ENCODE assay signal across 15 cellular contexts in genomic region chr1:203548917-203549708, GRCh38. TPM values are rescaled to one million over a fixed set of nuclear protein-coding genes. Genes with fewer than 3 reads are reported as not detected.
DNase-seq lines count a peak whose midpoint lies in the region; ATAC-seq and TF ChIP-seq lines count a peak whose summit lies in the region.
"Had no signal": no experiment of that assay in that cellular context is flagged by ENCODE, and none has a peak within 500 bp of the region (broad histone marks: within the 10 kb centered on the region; RNA-seq: fewer than 3 reads in every experiment).

No MANE protein-coding gene starts in this region.

- H3K56ac ChIP-seq in IMR-90 (ENCODE audit: extremely low read depth, insufficient read depth, low read length), result no peak overlapping the region

- no peak for TF ChIP-seq POLR2A in IMR-90 (IDR thresholded peaks at IDR 0.05; ENCODE audit: low read depth, low read length)

- H3K4me2 ChIP-seq in IMR-90 (ENCODE audit: low read depth, low read length), result no peak overlapping the region

- H3K4me3 ChIP-seq in IMR-90 (ENCODE audit: insufficient read depth, low read depth, low read length) (no peak overlapping the region), fibroblast of mammary gland (ENCODE audit: control insufficient read depth, low read depth, low read length) (no peak overlapping the region), skeletal muscle cell (ENCODE audit: low read depth, low read length) (no peak overlapping the region)
- H3K4me3 ChIP-seq: stomach had no signal

- H3K4me1 ChIP-seq in IMR-90 (ENCODE audit: control insufficient read depth, insufficient read depth, low read length), result peaks cover 3% of the 10 kb centered on the region

- H3K9me3 ChIP-seq in IMR-90 (ENCODE audit: control insufficient read depth, insufficient read depth, low read length), result no peaks in the 10 kb centered on the region
- H3K9me3 ChIP-seq: stomach had no signal

- peak overlapping the region; percentile 62 for H3K4ac ChIP-seq in IMR-90 (ENCODE audit: low read depth, low read length)

- intact Hi-C loops in IMR-90 (cut with micrococcal nuclease), result no loop called here

- ATAC-seq in IMR-90 (ENCODE audit: low read depth), result no peak
- no peak for ATAC-seq in HG03175 (IDR thresholded peaks at IDR 0.05; ENCODE audit: unreplicated experiment)

- DNase-seq in IMR-90 (no peak), NCI-H510A (lab: John Stamatoyannopoulos, UW) (peak; percentile 68), fibroblast of mammary gland (ENCODE audit: low read depth) (peak; percentile 50), skeletal muscle cell (ENCODE audit: low read depth) (peak; percentile 51), GM13976 (ENCODE audit: low spot score) (no peak), NCI-H774 (lab: John Stamatoyannopoulos, UW) (no peak)
- DNase-seq: activated CD4-positive, alpha-beta T cell treated with anti-CD3 and anti-CD28 coated beads, Interleukin-2, amount 50 U/mL, for 1 hour; CD4-positive, CD25-positive, alpha-beta regulatory T cell; effector memory CD4-positive, alpha-beta T cell; MM.1S; stomach had no signal

- H3K23ac ChIP-seq in IMR-90 (ENCODE audit: low read depth, low read length), result peak overlapping the region; percentile 56; the same call in 1 of the 2 replicates

- no peak overlapping the region for H3K18ac ChIP-seq in IMR-90 (ENCODE audit: low read depth, low read length)

- peaks cover 0 to 2% of the 10 kb centered on the region in 2 experiments; a peak in 2 of 4 replicates for H3K79me1 ChIP-seq in IMR-90 (ENCODE audit: low read depth in 1 of 2, low read length in 2 of 2)

- CTCF ChIA-PET in IMR-90 (lab: Yijun Ruan, JAX), result interaction anchor here (0.6 kb wide), 3 partner anchors 177 to 209 kb away, joined by 3 to 7 read pairs (median 5); no protein-coding TSS in a partner anchor

- no TSS peak for BruUV-seq in IMR-90 (replicated peaks; lab: Mats Ljungman, UMichigan)

- no CpG with 5 or more reads among the region's 4 CpGs for WGBS in IMR-90 (ENCODE audit: extremely low coverage in 2 of 2, insufficient read length in 1 of 2), 2 experiments

- H3K27me3 ChIP-seq in IMR-90 (ENCODE audit: control insufficient read depth, insufficient read depth, low read length), result no peaks in the 10 kb centered on the region
- H3K27me3 ChIP-seq: stomach had no signal

- H3K9me1 ChIP-seq in IMR-90 (ENCODE audit: insufficient read depth, low read length), result peaks cover 10% of the 10 kb centered on the region

- no peak overlapping the region for H4K91ac ChIP-seq in IMR-90 (ENCODE audit: insufficient read depth, low read depth, low read length)

- H4K8ac ChIP-seq in IMR-90 (ENCODE audit: low read depth in 2 of 2, low read length in 2 of 2), result peak overlapping the region in 1 of 2 experiments; percentile 8; a peak in 1 of 4 replicates

- H2BK20ac ChIP-seq in IMR-90 (ENCODE audit: low read depth, low read length), result peak overlapping the region; percentile 37

- H2AK9ac ChIP-seq in IMR-90 (replicated peaks; ENCODE audit: low read depth, low read length, poor library complexity), result peak overlapping the region; percentile 25

- no peak for TF ChIP-seq RAD21 in IMR-90 (IDR thresholded peaks at IDR 0.05; ENCODE audit: low read length)

- TF ChIP-seq CTCF in IMR-90 (conservative IDR thresholded peaks at IDR 0.05; ENCODE audit: low read depth, low read length), result no peak
- no peak for TF ChIP-seq CTCF in fibroblast of mammary gland (conservative IDR thresholded peaks at IDR 0.05; ENCODE audit: control insufficient read depth, insufficient read depth, low read depth, low read length)
- TF ChIP-seq CTCF in GM13976 (IDR thresholded peaks at IDR 0.05; ENCODE audit: borderline replicate concordance, control extremely low read depth, extremely low read depth, insufficient read depth, missing control alignments), result no peak

- H4K20me1 ChIP-seq in IMR-90 (ENCODE audit: insufficient read depth, low read length), result no peaks in the 10 kb centered on the region

- 0 out of 2 replicates have a peak overlapping the region, but pooled peaks have one; percentile 56 for H3K14ac ChIP-seq in IMR-90 (replicated peaks; ENCODE audit: low read depth, low read length)

- no peak overlapping the region for H3K9ac ChIP-seq in IMR-90 (ENCODE audit: low read depth, low read length)

- no peak overlapping the region for H3K27ac ChIP-seq in IMR-90 (ENCODE audit: insufficient read depth, low read length)
- H3K27ac ChIP-seq: HL-60 had no signal

- 0 out of 3 replicates have a peak overlapping the region, but pooled peaks have one; percentile 32 for H2BK15ac ChIP-seq in IMR-90 (ENCODE audit: low read depth, low read length)

- dilution Hi-C loops in IMR-90 (cut with HindIII; ENCODE audit: low sequenced_read_pairs, unreplicated experiment), result no loop called here

- no peak overlapping the region for H2AFZ ChIP-seq in IMR-90 (replicated peaks; ENCODE audit: low read length, poor library complexity)

- H4K5ac ChIP-seq in IMR-90 (ENCODE audit: low read depth, low read length), result no peak overlapping the region

- peak overlapping the region; percentile 64; the same call in 1 of the 2 replicates for H2AK5ac ChIP-seq in IMR-90 (ENCODE audit: low read depth, low read length)

- peak overlapping the region; percentile 9; the same call in 1 of the 2 replicates for H2BK120ac ChIP-seq in IMR-90 (ENCODE audit: low read depth, low read length)

- POLR2A ChIA-PET in IMR-90 (lab: Charles Lee; ENCODE audit: unreplicated experiment), result no interaction called here

- H2BK5ac ChIP-seq in IMR-90 (ENCODE audit: low read depth, low read length, poor library complexity, severe bottlenecking), result no peak overlapping the region

- H3K36me3 ChIP-seq in IMR-90 (ENCODE audit: control insufficient read depth, insufficient read depth, low read length), result no peaks in the 10 kb centered on the region
- H3K36me3 ChIP-seq: stomach had no signal

- in situ Hi-C loops in IMR-90 (cut with MboI; ENCODE audit: low sequenced_read_pairs), result no loop called here
- in situ Hi-C loops in GM13976 (cut with MboI; ENCODE audit: low sequenced_read_pairs, unreplicated experiment), result no loop called here

TF ChIP-seq in IMR-90, 13 proteins besides CTCF, POLR2A, EP300 and RAD21:
- TF ChIP-seq MXI1 (IDR thresholded peaks at IDR 0.05; ENCODE audit: borderline replicate concordance, low read depth, low read length) (no peak), BHLHE40 (IDR thresholded peaks at IDR 0.05; ENCODE audit: low read depth, low read length) (no peak), ELK1 (IDR thresholded peaks at IDR 0.05; ENCODE audit: borderline replicate concordance, low read depth, low read length) (no peak), FOS (IDR thresholded peaks at IDR 0.05; ENCODE audit: low read depth, low read length) (no peak), RCOR1 (IDR thresholded peaks at IDR 0.05; ENCODE audit: insufficient replicate concordance, low read length) (no peak), RFX5 (IDR thresholded peaks at IDR 0.05; ENCODE audit: low read depth, low read length) (no peak), USF2 (IDR thresholded peaks at IDR 0.05; ENCODE audit: low read depth, low read length) (no peak), MAZ (IDR thresholded peaks at IDR 0.05; ENCODE audit: borderline replicate concordance, low read depth, low read length) (no peak), NFE2L2 (IDR thresholded peaks at IDR 0.05; ENCODE audit: low read depth, low read length) (no peak), CEBPB (IDR thresholded peaks at IDR 0.05; ENCODE audit: low read depth, low read length) (no peak), SMC3 (IDR thresholded peaks at IDR 0.05; ENCODE audit: low read depth, low read length) (no peak), MAFK (IDR thresholded peaks at IDR 0.05; ENCODE audit: low read depth, low read length) (no peak), CHD1 (IDR thresholded peaks at IDR 0.05; ENCODE audit: low read depth, low read length) (no peak)

RNA-seq across cellular contexts. Expression of gene OPTC, which starts 55.2 kb away (rescaled TPM):
- total RNA-seq in IMR-90 (2012; rRNA removed), result not detected in 2 replicates
- not detected in 2 replicates for polyA plus RNA-seq in IMR-90 (2012; rRNA removed)
- polyA plus RNA-seq in IMR-90 (2012; cell fraction: cytosol; rRNA removed), result not detected in 2 replicates
- not detected in 2 replicates for polyA plus RNA-seq in IMR-90 (2012; cell fraction: nucleus; rRNA removed; ENCODE audit: low replicate concordance)
- total RNA-seq: CD4-positive, CD25-positive, alpha-beta regulatory T cell; pulmonary artery endothelial cell; stomach; T-helper 1 cell treated with Interleukin-12 subunit alpha and Interleukin-12 subunit beta and Interleukin-4 antibody, amounts not matched to agents 30 ng/mL and 1 ng/mL, for 36 hours had no signal
- polyA plus RNA-seq: CD4-positive, CD25-positive, alpha-beta regulatory T cell; stomach had no signal

Comparison
In these comparisons a context has a peak if more than half of its experiments do, and no peak if none do; other contexts are left out.
1. DNase-seq: peak in NCI-H510A (single experiment), fibroblast of mammary gland (single experiment) and skeletal muscle cell (single experiment); none in IMR-90 (single experiment), GM13976 (single experiment) and NCI-H774 (single experiment).